14 cellular contexts compared by ENCODE assay signal in genomic region chr19:35167251-35168119, GRCh38. TPM values are rescaled to one million over a fixed set of nuclear protein-coding genes. Genes with fewer than 3 reads are reported as not detected.
DNase-seq lines count a peak whose midpoint lies in the region; ATAC-seq and TF ChIP-seq lines count a peak whose summit lies in the region.
"Had no signal": no experiment of that assay in that cellular context is flagged by ENCODE, and none has a peak within 500 bp of the region (broad histone marks: within the 10 kb centered on the region; RNA-seq: fewer than 3 reads in every experiment).

No MANE protein-coding gene starts in this region.

- H3K4me3 Mint-ChIP-seq in natural killer cell treated with Interleukin-12 subunit alpha and Interleukin-12 subunit beta and Interleukin-15 and Interleukin-18, amount 100 ng/mL, for 72 hours, result no peak overlapping the region

- H3K36me3 ChIP-seq in gastroesophageal sphincter, result peaks cover 0 to 54% of the 10 kb centered on the region in 2 donors

- peak overlapping the region; percentile 86 to 93 for H3K27ac Mint-ChIP-seq in activated naive CD4-positive, alpha-beta T cell treated with anti-CD3 and anti-CD28 coated beads, Interleukin-2, amount 50 U/mL, for 72 hours
- H3K27ac Mint-ChIP-seq in natural killer cell treated with Interleukin-12 subunit alpha and Interleukin-12 subunit beta and Interleukin-15 and Interleukin-18, amount 100 ng/mL, for 72 hours, result peak overlapping the region; percentile 62 to 63

- peaks cover 9 to 28% of the 10 kb centered on the region in 2 donors for H3K9me3 Mint-ChIP-seq in activated naive CD4-positive, alpha-beta T cell treated with anti-CD3 and anti-CD28 coated beads, Interleukin-2, amount 50 U/mL, for 72 hours
- peaks cover 8% of the 10 kb centered on the region for H3K9me3 Mint-ChIP-seq in natural killer cell treated with Interleukin-12 subunit alpha and Interleukin-12 subunit beta and Interleukin-15 and Interleukin-18, amount 100 ng/mL, for 72 hours

- ATAC-seq in activated naive CD4-positive, alpha-beta T cell treated with anti-CD3 and anti-CD28 coated beads, Interleukin-2, amount 50 U/mL, for 72 hours, result no peak
- ATAC-seq in natural killer cell treated with Interleukin-12 subunit alpha and Interleukin-12 subunit beta and Interleukin-15 and Interleukin-18, amount 100 ng/mL, for 72 hours, result no peak
- ATAC-seq in HG02870 (IDR thresholded peaks at IDR 0.05; ENCODE audit: unreplicated experiment) (no peak), gastroesophageal sphincter (no peak), GM18519 (IDR thresholded peaks at IDR 0.05; ENCODE audit: low FRiP score, unreplicated experiment) (no peak)
- ATAC-seq: stimulated activated naive CD8-positive, alpha-beta T cell treated with anti-CD3 and anti-CD28 coated beads, Interleukin-15, Interleukin-2, amounts not matched to agents 100 U/mL and 50 U/mL, for 24 hours had no signal

- H3K36me3 Mint-ChIP-seq in activated naive CD4-positive, alpha-beta T cell treated with anti-CD3 and anti-CD28 coated beads, Interleukin-2, amount 50 U/mL, for 72 hours, result peaks cover 48 to 87% of the 10 kb centered on the region in 2 donors
- H3K36me3 Mint-ChIP-seq in natural killer cell treated with Interleukin-12 subunit alpha and Interleukin-12 subunit beta and Interleukin-15 and Interleukin-18, amount 100 ng/mL, for 72 hours, result peaks cover 28% of the 10 kb centered on the region

- 67 to 85% methylated on average over 3 to 5 of the region's 5 CpGs for WGBS in gastroesophageal sphincter (ENCODE audit: low coverage in 1 of 2), 2 donors

- H3K4me3 ChIP-seq in gastroesophageal sphincter, result no peak overlapping the region

- TF ChIP-seq EP300 in gastroesophageal sphincter (IDR thresholded peaks at IDR 0.05), result no peak

- peaks cover 16 to 19% of the 10 kb centered on the region in 2 donors for H3K4me1 Mint-ChIP-seq in natural killer cell treated with Interleukin-12 subunit alpha and Interleukin-12 subunit beta and Interleukin-15 and Interleukin-18, amount 100 ng/mL, for 72 hours (ENCODE audit: low read depth in 2 of 2)

- no peak for TF ChIP-seq CTCF in gastroesophageal sphincter (IDR thresholded peaks at IDR 0.05)

- H3K27me3 Mint-ChIP-seq in natural killer cell treated with Interleukin-12 subunit alpha and Interleukin-12 subunit beta and Interleukin-15 and Interleukin-18, amount 100 ng/mL, for 72 hours, result no peaks in the 10 kb centered on the region

- no peak for TF ChIP-seq POLR2A in gastroesophageal sphincter (IDR thresholded peaks at IDR 0.05)

- H3K4me1 ChIP-seq in gastroesophageal sphincter, result no peaks in the 10 kb centered on the region

- peaks cover 0 to 42% (median 0%) of the 10 kb centered on the region in 3 donors for H3K9me3 ChIP-seq in gastroesophageal sphincter

- DNase-seq in SIG-M5 treated with dmso at 0.1 percent for 504 hours (lab: John Stamatoyannopoulos, UW; ENCODE audit: unreplicated experiment) (peak; percentile 29), SIG-M5 (lab: John Stamatoyannopoulos, UW) (no peak), NOMO-1 treated with DMSO at 0.1 percent for 48 hours (lab: John Stamatoyannopoulos, UW; ENCODE audit: unreplicated experiment) (peak; percentile 62)
- DNase-seq in activated naive CD4-positive, alpha-beta T cell treated with anti-CD3 and anti-CD28 coated beads, Interleukin-2, amount 50 U/mL, for 72 hours (ENCODE audit: low spot score in 2 of 2), result no peak
- peak; percentile 16 for DNase-seq in natural killer cell treated with Interleukin-12 subunit alpha and Interleukin-12 subunit beta and Interleukin-15 and Interleukin-18, amount 100 ng/mL, for 72 hours (ENCODE audit: low spot score)
- DNase-seq: NCI-H524 treated with DMSO at 0.1 percent for 48 hours; stimulated activated naive CD8-positive, alpha-beta T cell treated with anti-CD3 and anti-CD28 coated beads, Interleukin-15, Interleukin-2, amounts not matched to agents 100 U/mL and 50 U/mL, for 24 hours had no signal

- peaks cover 5% of the 10 kb centered on the region for H3K27me3 ChIP-seq in gastroesophageal sphincter

- no peak overlapping the region for H3K27ac ChIP-seq in gastroesophageal sphincter
- H3K27ac ChIP-seq: 22Rv1, KMS-11 had no signal

RNA-seq across cellular contexts. Expression of gene FXYD5, which starts 12.9 kb away (rescaled TPM):
- total RNA-seq in activated naive CD4-positive, alpha-beta T cell treated with anti-CD3 and anti-CD28 coated beads, Interleukin-2, amount 50 U/mL, for 72 hours, result 100 to 1,000 TPM; 279 to 283 TPM
- total RNA-seq in natural killer cell treated with Interleukin-12 subunit alpha and Interleukin-12 subunit beta and Interleukin-15 and Interleukin-18, amount 100 ng/mL, for 72 hours, result 100 to 1,000 TPM; 141 to 236 TPM
- total RNA-seq in gastroesophageal sphincter, result 10 to 100 TPM; 18.8 to 42.5 (median 33.0) TPM

RNA-seq across cellular contexts. Expression of gene FXYD7, which starts 24.4 kb away (rescaled TPM):
- total RNA-seq in activated naive CD4-positive, alpha-beta T cell treated with anti-CD3 and anti-CD28 coated beads, Interleukin-2, amount 50 U/mL, for 72 hours, result 1 to 10 TPM in 1 of 2 donors, under 1 TPM in 1; 0.82 to 1.8 TPM
- total RNA-seq in natural killer cell treated with Interleukin-12 subunit alpha and Interleukin-12 subunit beta and Interleukin-15 and Interleukin-18, amount 100 ng/mL, for 72 hours, result not detected
- not detected for total RNA-seq in gastroesophageal sphincter

RNA-seq across cellular contexts. Expression of gene FXYD1, which starts 28.9 kb away (rescaled TPM):
- total RNA-seq in activated naive CD4-positive, alpha-beta T cell treated with anti-CD3 and anti-CD28 coated beads, Interleukin-2, amount 50 U/mL, for 72 hours, result 1 to 10 TPM; 1.4 to 2.1 TPM
- not detected for total RNA-seq in natural killer cell treated with Interleukin-12 subunit alpha and Interleukin-12 subunit beta and Interleukin-15 and Interleukin-18, amount 100 ng/mL, for 72 hours
- total RNA-seq in gastroesophageal sphincter, result 100 to 1,000 TPM in 1 of 4 donors, 10 to 100 TPM in 3; 42.8 to 140 (median 52.7) TPM
- total RNA-seq: Daoy had no signal

RNA-seq across cellular contexts. Expression of gene LGI4, which starts 32.6 kb away (rescaled TPM):
- total RNA-seq in activated naive CD4-positive, alpha-beta T cell treated with anti-CD3 and anti-CD28 coated beads, Interleukin-2, amount 50 U/mL, for 72 hours, result 1 to 10 TPM; 1.5 to 2.7 TPM
- not detected for total RNA-seq in natural killer cell treated with Interleukin-12 subunit alpha and Interleukin-12 subunit beta and Interleukin-15 and Interleukin-18, amount 100 ng/mL, for 72 hours
- total RNA-seq in gastroesophageal sphincter, result 10 to 100 TPM; 24.8 to 47.9 (median 36.2) TPM
- total RNA-seq: Daoy had no signal

RNA-seq across cellular contexts. Expression of gene FXYD3, which starts 51.9 kb away (rescaled TPM):
- total RNA-seq in activated naive CD4-positive, alpha-beta T cell treated with anti-CD3 and anti-CD28 coated beads, Interleukin-2, amount 50 U/mL, for 72 hours, result not detected
- not detected for total RNA-seq in natural killer cell treated with Interleukin-12 subunit alpha and Interleukin-12 subunit beta and Interleukin-15 and Interleukin-18, amount 100 ng/mL, for 72 hours
- total RNA-seq in gastroesophageal sphincter, result 10 to 100 TPM in 1 of 4 donors, 1 to 10 TPM in 3; 1.2 to 38.8 (median 4.2) TPM
- total RNA-seq: Daoy; T-helper 2 cell treated with Interferon-gamma antibody and Interleukin-4, amounts not matched to agents 100 ng/mL and 5 ng/mL, for 36 hours had no signal

Comparison
In these comparisons a context has a peak if more than half of its experiments do, and no peak if none do; other contexts are left out.
1. DNase-seq: peak in SIG-M5 treated with dmso at 0.1 percent for 504 hours (single experiment), NOMO-1 treated with DMSO at 0.1 percent for 48 hours (single experiment) and natural killer cell treated with Interleukin-12 subunit alpha and Interleukin-12 subunit beta and Interleukin-15 and Interleukin-18, amount 100 ng/mL, for 72 hours (single experiment); none in SIG-M5 (single experiment) and activated naive CD4-positive, alpha-beta T cell treated with anti-CD3 and anti-CD28 coated beads, Interleukin-2, amount 50 U/mL, for 72 hours (0 of 2).
2. RNA of gene FXYD1, which starts 28.9 kb away (total RNA-seq): 42.8 to 140 TPM in gastroesophageal sphincter; 1.4 to 2.1 TPM in activated naive CD4-positive, alpha-beta T cell treated with anti-CD3 and anti-CD28 coated beads, Interleukin-2, amount 50 U/mL, for 72 hours and not detected in natural killer cell treated with Interleukin-12 subunit alpha and Interleukin-12 subunit beta and Interleukin-15 and Interleukin-18, amount 100 ng/mL, for 72 hours; every median in the first group is over 10 times any median in the second.